ENCODE assay signal across 21 cellular contexts in genomic region chr5:102799017-102799416, GRCh38. TPM values are rescaled to one million over a fixed set of nuclear protein-coding genes. Genes with fewer than 3 reads are reported as not detected.
DNase-seq lines count a peak whose midpoint lies in the region; ATAC-seq, FAIRE-seq and TF ChIP-seq lines count a peak whose summit lies in the region.
"Had no signal": no experiment of that assay in that cellular context is flagged by ENCODE, and none has a peak within 500 bp of the region (broad histone marks: within the 10 kb centered on the region; RNA-seq: fewer than 3 reads in every experiment).

No MANE protein-coding gene starts in this region.

- no peak for TF ChIP-seq CTCF in D721Med (IDR thresholded peaks at IDR 0.05; ENCODE audit: insufficient read depth, missing control alignments)

- DNase-seq in D721Med (ENCODE audit: insufficient read length, low spot score) (no peak), M059J (ENCODE audit: low read depth) (peak; percentile 21), dermis blood vessel endothelial cell (peak; percentile 23), right cardiac atrium (no peak), substantia nigra (lab: John Stamatoyannopoulos, UW) (no peak), Kasumi-1 (lab: John Stamatoyannopoulos, UW) (no peak), islet precursor cell (no peak)
- DNase-seq in activated CD4-positive, alpha-beta T cell treated with anti-CD3 and anti-CD28 coated beads, Interleukin-2, amount 50 U/mL, for 48 hours = no peak
- DNase-seq: activated CD4-positive, alpha-beta T cell treated with anti-CD3 and anti-CD28 coated beads, Interleukin-2, amount 50 U/mL, for 4 hours; activated naive CD4-positive, alpha-beta T cell treated with anti-CD3 and anti-CD28 coated beads, Interleukin-2, amount 50 U/mL, for 16 hours; activated T-cell treated with anti-CD3 and anti-CD28 coated beads, Interleukin-2, amount 50 U/mL, for 24 hours; Caco-2; erythroblast; GDM1; hippocampal formation; left cardiac atrium; NCI-H1930; NCI-H774; testis had no signal

- no peaks in the 10 kb centered on the region for H3K9me3 ChIP-seq in right cardiac atrium (ENCODE audit: control insufficient read depth, low read length)
- H3K9me3 ChIP-seq: Caco-2, testis had no signal

- peak; percentile 47 to 53 for ATAC-seq in right cardiac atrium
- ATAC-seq: GM23338 had no signal

- H3K4me3 ChIP-seq in right cardiac atrium (ENCODE audit: low read length) = no peak overlapping the region
- H3K4me3 ChIP-seq: GM23338, skin epidermis, testis had no signal

- H3K27ac ChIP-seq in right cardiac atrium (ENCODE audit: low read length) = no peak overlapping the region
- no peak overlapping the region for H3K27ac ChIP-seq in substantia nigra (ENCODE audit: low read depth, low read length, poor library complexity, severe bottlenecking)
- H3K27ac ChIP-seq: skin epidermis, testis had no signal

- intact Hi-C loops in right cardiac atrium (cut with DNase I) = no loop called here

- 21% methylated on average over 2 of the region's 2 CpGs for WGBS in right cardiac atrium

- peak; percentile 25 for FAIRE-seq in D721Med (lab: Jason Lieb, UNC)

- H3K4me1 ChIP-seq in right cardiac atrium (ENCODE audit: control insufficient read depth, insufficient read depth, low read length) = peaks cover 2% of the 10 kb centered on the region
- H3K4me1 ChIP-seq: testis had no signal

- no peaks in the 10 kb centered on the region for H3K27me3 ChIP-seq in right cardiac atrium (ENCODE audit: control insufficient read depth, insufficient read depth)
- H3K27me3 ChIP-seq: testis had no signal

RNA-seq across cellular contexts. Expression of gene PAM, which starts 43.9 kb away (rescaled TPM):
- 244 and 360 TPM in 2 replicates for total RNA-seq in M059J (2014; rRNA removed; shearing (Covaris generic))
- total RNA-seq in dermis blood vessel endothelial cell (264 and 271 TPM in 2 replicates), right cardiac atrium (1,000 to 10,000 TPM; 3,384 to 4,784 (median 3,891) TPM)
- 4,213 TPM for polyA plus RNA-seq in right cardiac atrium

Comparison
In these comparisons a context has a peak if more than half of its experiments do, and no peak if none do; other contexts are left out.
1. DNase-seq: peak in M059J (single experiment) and dermis blood vessel endothelial cell (single experiment); none in D721Med (single experiment), right cardiac atrium (0 of 3), substantia nigra (0 of 49), activated CD4-positive, alpha-beta T cell treated with anti-CD3 and anti-CD28 coated beads, Interleukin-2, amount 50 U/mL, for 48 hours (0 of 2), Kasumi-1 (0 of 2) and islet precursor cell (single experiment).